22 cellular contexts compared by ENCODE assay signal in genomic region chr18:49857708-49858107, GRCh38. TPM values are rescaled to one million over a fixed set of nuclear protein-coding genes. Genes with fewer than 3 reads are reported as not detected.
DNase-seq lines count a peak whose midpoint lies in the region; ATAC-seq and TF ChIP-seq lines count a peak whose summit lies in the region.
"Had no signal": no experiment of that assay in that cellular context is flagged by ENCODE, and none has a peak within 500 bp of the region (broad histone marks: within the 10 kb centered on the region; RNA-seq: fewer than 3 reads in every experiment).

No MANE protein-coding gene starts in this region.

- H3K4me3 Mint-ChIP-seq in GM23338 (no peak overlapping the region), glutamatergic neuron (ENCODE audit: unreplicated experiment) (no peak overlapping the region)
- H3K4me3 Mint-ChIP-seq: activated CD4-positive, alpha-beta T cell treated with anti-CD3 and anti-CD28 coated beads, Interleukin-2, amount 10 ng/mL, durations not matched to agents 7 days and 5 days; activated naive CD8-positive, alpha-beta T cell; activated T-helper 17 cell treated with anti-CD3 and anti-CD28 coated beads, Interleukin-2, amount 50 U/mL, for 72 hours; CD4-positive, alpha-beta T cell; stimulated activated memory B cell treated with anti-CD40 and anti-IgM and Interleukin-4, amounts not matched to agents 10 μg/mL and 1 μg/mL and 100 μg/mL, for 72 hours; T-helper 1 cell treated with Interleukin-12 subunit alpha and Interleukin-12 subunit beta and Interleukin-4 antibody, amounts not matched to agents 30 μg/mL and 1 μg/mL, for 36 hours had no signal

- H3K79me2 ChIP-seq in GM23338 (replicated peaks; ENCODE audit: insufficient read depth): no peaks in the 10 kb centered on the region

- H3K36me3 Mint-ChIP-seq in GM23338 (ENCODE audit: low read depth) (no peaks in the 10 kb centered on the region), glutamatergic neuron (ENCODE audit: unreplicated experiment) (no peaks in the 10 kb centered on the region)
- H3K36me3 Mint-ChIP-seq: activated naive CD8-positive, alpha-beta T cell; stimulated activated memory B cell treated with anti-CD40 and anti-IgM and Interleukin-4, amounts not matched to agents 10 μg/mL and 1 μg/mL and 100 μg/mL, for 72 hours had no signal

- no peak for TF ChIP-seq POLR2A in Peyer's patch (IDR thresholded peaks at IDR 0.05)

- peaks cover 13% of the 10 kb centered on the region; the same call in 2 of the 3 replicates for H3K4me1 Mint-ChIP-seq in GM23338
- H3K4me1 Mint-ChIP-seq in glutamatergic neuron (ENCODE audit: low read depth, unreplicated experiment): peaks cover 27% of the 10 kb centered on the region
- H3K4me1 Mint-ChIP-seq: activated CD4-positive, alpha-beta T cell treated with anti-CD3 and anti-CD28 coated beads, Interleukin-2, amount 10 ng/mL, durations not matched to agents 7 days and 5 days; stimulated activated memory B cell treated with anti-CD40 and anti-IgM and Interleukin-4, amounts not matched to agents 10 μg/mL and 1 μg/mL and 100 μg/mL, for 72 hours had no signal

- no peaks in the 10 kb centered on the region for H3K9me2 ChIP-seq in GM23338 (ENCODE audit: insufficient read depth)

- DNase-seq in GM23338 (ENCODE audit: low spot score) (peak; percentile 23), Peyer's patch (no peak), epithelial cell of proximal tubule (ENCODE audit: low read depth) (no peak), dorsolateral prefrontal cortex (no peak), glutamatergic neuron (no peak), pons (ENCODE audit: low spot score) (no peak), NCI-H1694 treated with DMSO at 0.1 percent for 48 hours (lab: John Stamatoyannopoulos, UW) (no peak)
- DNase-seq: activated CD4-positive, alpha-beta T cell treated with anti-CD3 and anti-CD28 coated beads, Interleukin-2, amount 10 ng/mL, durations not matched to agents 7 days and 5 days; CD4-positive, alpha-beta T cell; DMS79 treated with DMSO at 0.1 percent for 48 hours; heart left ventricle; midbrain; NCI-H510A; testis had no signal

- H3K4me3 ChIP-seq in GM23338 (no peak overlapping the region), Peyer's patch (no peak overlapping the region), epithelial cell of proximal tubule (ENCODE audit: low read depth, low read length) (no peak overlapping the region), muscle layer of duodenum (ENCODE audit: low read depth in 1 of 2, low read length in 2 of 2) (no peak overlapping the region), dorsolateral prefrontal cortex (no peak overlapping the region)
- H3K4me3 ChIP-seq: ascending aorta, heart left ventricle, MG63, smooth muscle cell, testis had no signal

- H3K9me3 Mint-ChIP-seq in GM23338 (no peaks in the 10 kb centered on the region), glutamatergic neuron (ENCODE audit: unreplicated experiment) (peaks cover 4% of the 10 kb centered on the region)
- H3K9me3 Mint-ChIP-seq: activated CD4-positive, alpha-beta T cell treated with anti-CD3 and anti-CD28 coated beads, Interleukin-2, amount 10 ng/mL, durations not matched to agents 7 days and 5 days; activated T-helper 17 cell treated with anti-CD3 and anti-CD28 coated beads, Interleukin-2, amount 50 U/mL, for 72 hours; CD4-positive, alpha-beta T cell; stimulated activated memory B cell treated with anti-CD40 and anti-IgM and Interleukin-4, amounts not matched to agents 10 μg/mL and 1 μg/mL and 100 μg/mL, for 72 hours; T-helper 1 cell treated with Interleukin-12 subunit alpha and Interleukin-12 subunit beta and Interleukin-4 antibody, amounts not matched to agents 30 μg/mL and 1 μg/mL, for 36 hours had no signal

- peaks cover 9% of the 10 kb centered on the region for H3K4me1 ChIP-seq in GM23338 (ENCODE audit: insufficient read depth)
- peaks cover 0 to 22% (median 3%) of the 10 kb centered on the region in 4 donors for H3K4me1 ChIP-seq in Peyer's patch
- no peaks in the 10 kb centered on the region for H3K4me1 ChIP-seq in muscle layer of duodenum (ENCODE audit: control insufficient read depth in 1 of 2, insufficient read depth in 2 of 2, low read length in 2 of 2)
- H3K4me1 ChIP-seq: ascending aorta, testis had no signal

- peak in 1 of 2 experiments; percentile 41; a peak in 2 of 4 replicates for TF ChIP-seq CTCF in GM23338 (conservative IDR thresholded peaks at IDR 0.05; ENCODE audit: low read depth in 2 of 2)
- peak in 2 of 6 experiments; percentile 12 to 29 for TF ChIP-seq CTCF in Peyer's patch (IDR thresholded peaks at IDR 0.05)
- peak; percentile 31 for TF ChIP-seq CTCF in epithelial cell of proximal tubule (conservative IDR thresholded peaks at IDR 0.05; ENCODE audit: low read depth, low read length)
- TF ChIP-seq CTCF in dorsolateral prefrontal cortex (IDR thresholded peaks at IDR 0.05 in 54 of 56, conservative IDR thresholded peaks at IDR 0.05 in 2 of 56; ENCODE audit: low read depth in 1 of 56, partially characterized antibody in 56 of 56): no peak
- no peak for TF ChIP-seq CTCF in glutamatergic neuron (IDR thresholded peaks at IDR 0.05; ENCODE audit: partially characterized antibody, unreplicated experiment)

- H3K27me3 Mint-ChIP-seq in GM23338 (ENCODE audit: insufficient read depth, low read depth, poor library complexity) (peaks cover 3% of the 10 kb centered on the region), glutamatergic neuron (ENCODE audit: unreplicated experiment) (no peaks in the 10 kb centered on the region)
- H3K27me3 Mint-ChIP-seq: activated CD4-positive, alpha-beta T cell treated with anti-CD3 and anti-CD28 coated beads, Interleukin-2, amount 10 ng/mL, durations not matched to agents 7 days and 5 days; activated naive CD8-positive, alpha-beta T cell; activated T-helper 17 cell treated with anti-CD3 and anti-CD28 coated beads, Interleukin-2, amount 50 U/mL, for 72 hours; CD4-positive, alpha-beta T cell; stimulated activated memory B cell treated with anti-CD40 and anti-IgM and Interleukin-4, amounts not matched to agents 10 μg/mL and 1 μg/mL and 100 μg/mL, for 72 hours had no signal

- H4K20me1 ChIP-seq in GM23338 (replicated peaks; ENCODE audit: insufficient read depth): no peaks in the 10 kb centered on the region

- no peaks in the 10 kb centered on the region for H3F3A ChIP-seq in GM23338 (replicated peaks; ENCODE audit: low read depth)

- intact Hi-C loops in dorsolateral prefrontal cortex (cut with DNase I): loop anchor here (1.0 to 5.0 kb wide), 4 partner anchors 45 to 347 kb away; partner anchors contain the start of genes ACAA2 (in 1 of the 2) and LIPG (in 1 of the 2)

- H3K27me3 ChIP-seq in GM23338 (ENCODE audit: insufficient read depth) (no peaks in the 10 kb centered on the region), Peyer's patch (no peaks in the 10 kb centered on the region), muscle layer of duodenum (ENCODE audit: low read depth, low read length) (no peaks in the 10 kb centered on the region), dorsolateral prefrontal cortex (no peaks in the 10 kb centered on the region)
- H3K27me3 ChIP-seq: ascending aorta, MG63, testis had no signal

- ATAC-seq in GM23338: peak; percentile 48
- ATAC-seq: activated T-helper 17 cell treated with anti-CD3 and anti-CD28 coated beads, Interleukin-2, amount 50 U/mL, for 72 hours; stimulated activated memory B cell treated with anti-CD40 and anti-IgM and Interleukin-4, amounts not matched to agents 10 μg/mL and 1 μg/mL and 100 μg/mL, for 72 hours had no signal

- no peak overlapping the region for H3K4me2 ChIP-seq in GM23338
- H3K4me2 ChIP-seq: smooth muscle cell had no signal

- H3K27ac ChIP-seq in GM23338 (ENCODE audit: low read depth) (no peak overlapping the region), Peyer's patch (peak overlapping the region in 3 of 4 donors; percentile 64 to 95 (median 87)), muscle layer of duodenum (ENCODE audit: low read length) (peak overlapping the region; percentile 89), dorsolateral prefrontal cortex (no peak overlapping the region)
- H3K27ac ChIP-seq: ascending aorta, heart left ventricle, testis had no signal

- H3K9me3 ChIP-seq in Peyer's patch: no peaks in the 10 kb centered on the region
- no peaks in the 10 kb centered on the region for H3K9me3 ChIP-seq in muscle layer of duodenum (ENCODE audit: control insufficient read depth in 1 of 2, low read length in 2 of 2)
- H3K9me3 ChIP-seq: ascending aorta, heart left ventricle, MG63, testis had no signal

- H3K27ac Mint-ChIP-seq in GM23338 (no peak overlapping the region; the same call in 1 of the 2 replicates), glutamatergic neuron (ENCODE audit: unreplicated experiment) (no peak overlapping the region)
- H3K27ac Mint-ChIP-seq: activated CD4-positive, alpha-beta T cell treated with anti-CD3 and anti-CD28 coated beads, Interleukin-2, amount 10 ng/mL, durations not matched to agents 7 days and 5 days; activated naive CD8-positive, alpha-beta T cell; activated T-helper 17 cell treated with anti-CD3 and anti-CD28 coated beads, Interleukin-2, amount 50 U/mL, for 72 hours; CD4-positive, alpha-beta T cell; stimulated activated memory B cell treated with anti-CD40 and anti-IgM and Interleukin-4, amounts not matched to agents 10 μg/mL and 1 μg/mL and 100 μg/mL, for 72 hours; T-helper 1 cell treated with Interleukin-12 subunit alpha and Interleukin-12 subunit beta and Interleukin-4 antibody, amounts not matched to agents 30 μg/mL and 1 μg/mL, for 36 hours had no signal

- H3K36me3 ChIP-seq in GM23338 (ENCODE audit: insufficient read depth) (no peaks in the 10 kb centered on the region), Peyer's patch (peaks cover 0 to 11% (median 0%) of the 10 kb centered on the region in 3 donors), muscle layer of duodenum (ENCODE audit: control insufficient read depth in 1 of 2, insufficient read depth in 2 of 2, low read length in 2 of 2) (no peaks in the 10 kb centered on the region)
- H3K36me3 ChIP-seq: ascending aorta, heart left ventricle, MG63 had no signal

- no peak overlapping the region for H2AFZ ChIP-seq in GM23338

TF ChIP-seq in GM23338, 12 proteins besides CTCF, POLR2A, EP300 and RAD21 (continues in another document):
- no peak for TF ChIP-seq EZH2 (IDR thresholded peaks at IDR 0.05; ENCODE audit: low read depth, unreplicated experiment)
- no peak for TF ChIP-seq ZNF114 (CRISPR knock-in tag; IDR thresholded peaks at IDR 0.05)
- no peak for TF ChIP-seq POLR2AphosphoS5 (IDR thresholded peaks at IDR 0.05; ENCODE audit: low read depth)
- no peak for TF ChIP-seq NANOG (IDR thresholded peaks at IDR 0.05; ENCODE audit: borderline replicate concordance)

RNA-seq across cellular contexts. Expression of gene ACAA2, which starts 44.4 kb away (rescaled TPM):
- total RNA-seq in GM23338 (2014; rRNA removed; shearing (Covaris generic)): 123 and 126 TPM in 2 replicates
- polyA plus RNA-seq in GM23338 (2016; fragmentation: Nextera tagmentation; extraction: Ambion mirVana): 83.8 and 91.1 TPM in 2 replicates
- 100 to 1,000 TPM in 3 of 4 donors, 10 to 100 TPM in 1; 97.4 to 257 (median 143) TPM for total RNA-seq in Peyer's patch
- total RNA-seq in epithelial cell of proximal tubule: 92.3 and 93.8 TPM in 2 replicates
- 10 to 100 TPM; 19.4 to 71.0 (median 31.6) TPM for total RNA-seq in dorsolateral prefrontal cortex
- 109 TPM for total RNA-seq in glutamatergic neuron (ENCODE audit: unreplicated experiment)

Comparison
In these comparisons a context has a peak if more than half of its experiments do, and no peak if none do; other contexts are left out.
1. H3K27ac ChIP-seq: peak in Peyer's patch (3 of 4) and muscle layer of duodenum (single experiment); none in GM23338 (single experiment) and dorsolateral prefrontal cortex (0 of 59).